14 cellular contexts compared by ENCODE assay signal in the genomic region with DNA sequence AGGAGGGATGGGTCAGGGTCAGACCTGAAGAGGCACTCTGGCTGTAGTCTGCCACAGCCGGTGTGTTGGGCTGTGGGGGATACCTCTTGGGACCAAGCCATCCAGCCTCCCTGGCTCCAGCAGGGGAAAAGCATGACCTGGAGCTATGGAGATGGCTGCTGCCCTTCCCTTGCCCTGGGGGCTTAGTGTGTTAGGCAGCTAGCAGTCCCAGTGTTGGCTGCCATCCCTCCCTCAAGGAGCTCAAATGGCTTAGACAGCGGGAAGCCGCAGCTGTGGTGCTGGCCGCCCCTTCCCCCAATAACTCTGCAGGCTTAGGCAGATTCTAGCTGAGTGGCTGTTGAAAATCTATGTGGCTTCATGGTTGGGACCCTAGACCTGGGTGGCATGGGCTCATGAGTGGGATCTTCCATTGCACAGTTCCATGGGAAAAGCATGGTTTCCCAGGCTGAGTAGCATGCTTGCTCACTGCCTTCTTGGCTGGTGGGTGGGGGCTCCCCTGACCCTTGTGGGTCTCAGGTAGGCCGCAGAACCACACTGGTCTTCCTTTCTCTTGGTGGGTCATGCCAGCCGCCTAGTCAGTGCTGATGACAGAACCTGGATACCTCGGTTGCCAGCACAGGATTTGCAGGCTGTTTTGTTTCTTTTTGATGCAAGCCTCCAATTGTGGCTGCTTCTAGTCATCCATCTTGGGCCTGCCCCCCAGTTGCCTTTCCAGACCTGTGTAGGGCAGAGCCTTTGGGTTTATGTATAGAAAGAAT.
"Had no signal": no experiment of that assay in that cellular context is flagged by ENCODE, and none has a peak within 500 bp of the region (broad histone marks: within the 10 kb centered on the region; RNA-seq: fewer than 3 reads in every experiment).

No MANE protein-coding gene starts in this region.

- H3K4me3 Mint-ChIP-seq: activated naive CD4-positive, alpha-beta T cell treated with anti-CD3 and anti-CD28 coated beads, Interleukin-2, amount 50 U/mL, for 24 hours; naive thymus-derived CD8-positive, alpha-beta T cell had no signal

- H3K27ac Mint-ChIP-seq: activated naive CD4-positive, alpha-beta T cell treated with anti-CD3 and anti-CD28 coated beads, Interleukin-2, amount 50 U/mL, for 24 hours; naive thymus-derived CD8-positive, alpha-beta T cell had no signal

- H3K9me3 Mint-ChIP-seq: activated naive CD4-positive, alpha-beta T cell treated with anti-CD3 and anti-CD28 coated beads, Interleukin-2, amount 50 U/mL, for 24 hours; naive thymus-derived CD8-positive, alpha-beta T cell had no signal

- H3K27me3 Mint-ChIP-seq: activated naive CD4-positive, alpha-beta T cell treated with anti-CD3 and anti-CD28 coated beads, Interleukin-2, amount 50 U/mL, for 24 hours had no signal

- H3K36me3 Mint-ChIP-seq: activated naive CD4-positive, alpha-beta T cell treated with anti-CD3 and anti-CD28 coated beads, Interleukin-2, amount 50 U/mL, for 24 hours; naive thymus-derived CD8-positive, alpha-beta T cell had no signal

- ATAC-seq: naive thymus-derived CD8-positive, alpha-beta T cell had no signal

- DNase-seq: activated CD4-positive, alpha-beta T cell treated with anti-CD3 and anti-CD28 coated beads, Interleukin-2, amount 50 U/mL, for 48 hours; activated effector memory CD4-positive, alpha-beta T cell treated with anti-CD3 and anti-CD28 coated beads, Interleukin-2, amount 50 U/mL, for 16 hours; brain microvascular endothelial cell; effector memory CD4-positive, alpha-beta T cell; foreskin fibroblast; glutamatergic neuron; hypothalamus; left ventricle myocardium inferior; naive thymus-derived CD8-positive, alpha-beta T cell; SK-N-SH; stimulated activated CD4-positive, alpha-beta T cell treated with anti-CD3 and anti-CD28 coated beads, Interleukin-12 subunit alpha, Interleukin-12 subunit beta, amount 100 ng/mL, for 4 hours; stimulated activated CD4-positive, alpha-beta T cell treated with anti-CD3 and anti-CD28 coated beads, Interleukin-2, amount 100 ng/mL, for 24 hours; tibial artery had no signal
